8 cellular contexts compared by ENCODE assay signal in the genomic region with DNA sequence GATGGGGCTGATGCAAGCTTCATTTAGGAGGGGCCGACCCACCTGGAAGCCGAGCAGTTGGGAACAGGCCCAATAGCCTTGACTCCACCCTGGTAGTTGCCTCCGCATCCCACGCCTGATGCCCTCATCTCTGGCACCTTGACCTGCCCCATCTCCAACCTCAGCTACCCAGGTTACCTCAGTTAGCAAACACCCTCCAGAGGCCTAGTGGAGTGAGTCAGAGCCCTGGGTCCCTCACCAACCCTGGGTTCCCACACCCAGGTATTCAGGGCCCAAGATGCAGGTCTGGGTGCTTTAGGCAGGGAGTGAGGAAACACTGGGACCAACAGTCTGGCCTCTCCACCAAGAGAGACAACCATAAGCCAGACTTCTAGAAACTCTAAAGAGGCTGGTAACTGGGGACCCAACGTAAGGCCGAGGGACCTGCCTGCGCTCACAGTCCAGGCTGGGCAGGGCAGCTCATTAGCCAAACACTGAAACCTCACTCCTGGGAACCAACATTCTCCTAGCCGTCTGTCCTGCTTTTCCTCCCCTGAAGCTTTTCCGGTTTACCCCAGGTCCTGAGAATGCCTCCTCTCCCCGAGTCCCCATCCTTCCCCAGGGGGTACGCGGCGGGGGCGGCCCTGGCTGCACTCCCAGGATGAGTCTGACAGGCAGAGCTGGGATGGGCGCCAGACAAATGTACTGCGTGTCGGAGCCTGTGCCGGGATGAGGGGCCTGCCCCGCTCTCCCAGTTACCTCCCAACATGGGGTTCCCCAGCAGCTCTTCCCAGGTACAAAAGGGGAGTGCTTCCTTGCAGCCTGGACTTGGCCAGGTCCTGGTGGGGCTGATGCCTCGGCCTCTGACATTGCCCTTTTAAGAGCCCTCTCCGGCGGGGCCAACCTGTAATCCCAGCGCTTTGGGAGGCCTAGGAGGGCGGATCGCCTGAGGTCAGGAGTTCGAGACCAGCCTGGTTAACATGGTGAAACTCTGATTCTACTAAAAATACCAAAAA. TPM values are rescaled to one million over a fixed set of nuclear protein-coding genes. Genes with fewer than 3 reads are reported as not detected.
DNase-seq lines count a peak whose midpoint lies in the region; ATAC-seq and TF ChIP-seq lines count a peak whose summit lies in the region.

No MANE protein-coding gene starts in this region.

- peak overlapping the region; percentile 98 for H3K27ac ChIP-seq in foreskin keratinocyte
- H3K27ac ChIP-seq in psoas muscle: no peak overlapping the region

- peak; percentile 47 for DNase-seq in activated naive CD4-positive, alpha-beta T cell treated with anti-CD3 and anti-CD28 coated beads, Interleukin-2, amount 10 ng/mL, durations not matched to agents 7 days and 5 days
- no peak for DNase-seq in activated naive CD4-positive, alpha-beta T cell (lab: John Stamatoyannopoulos, UW)
- DNase-seq in T-helper 17 cell (no peak), foreskin keratinocyte (peak; percentile 94 to 95), psoas muscle (peak; percentile 84 to 85), HuH-7.5 (ENCODE audit: low spot score) (no peak)

- no peaks in the 10 kb centered on the region for H3K9me3 Mint-ChIP-seq in activated naive CD4-positive, alpha-beta T cell treated with anti-CD3 and anti-CD28 coated beads, Interleukin-2, amount 10 ng/mL, durations not matched to agents 7 days and 5 days

- H3K9me3 ChIP-seq in T-helper 17 cell (ENCODE audit: control insufficient read depth, low read length, poor library complexity, severe bottlenecking): no peaks in the 10 kb centered on the region
- H3K9me3 ChIP-seq in psoas muscle: no peaks in the 10 kb centered on the region

- intact Hi-C loops in psoas muscle (cut with DNase I): no loop called here

- WGBS in psoas muscle, 3 donors: 13 to 20% (median 17%) methylated on average over 26 of the region's 26 CpGs

- H3K4me1 ChIP-seq in foreskin keratinocyte (peaks cover 8% of the 10 kb centered on the region), psoas muscle (peaks cover 31% of the 10 kb centered on the region)

- H3K4me3 Mint-ChIP-seq in activated naive CD4-positive, alpha-beta T cell treated with anti-CD3 and anti-CD28 coated beads, Interleukin-2, amount 10 ng/mL, durations not matched to agents 7 days and 5 days: no peak overlapping the region
- peak overlapping the region; percentile 55 for H3K4me3 Mint-ChIP-seq in T-helper 17 cell

- CTCF ChIA-PET in activated naive CD4-positive, alpha-beta T cell treated with anti-CD3 and anti-CD28 coated beads, Interleukin-2, amount 10 ng/mL, durations not matched to agents 7 days and 5 days (lab: Charles Lee): interaction anchor here (1.3 to 2.9 kb wide), 3 partner anchors 9 to 292 kb away, joined by 3 to 13 read pairs (median 5); a partner anchor contains a TSS

- peaks cover 2% of the 10 kb centered on the region for H3K4me1 Mint-ChIP-seq in activated naive CD4-positive, alpha-beta T cell treated with anti-CD3 and anti-CD28 coated beads, Interleukin-2, amount 10 ng/mL, durations not matched to agents 7 days and 5 days
- H3K4me1 Mint-ChIP-seq in T-helper 17 cell: peaks cover 19% of the 10 kb centered on the region

- peak; percentile 38 for ATAC-seq in T-helper 17 cell
- peak; percentile 84 for ATAC-seq in foreskin keratinocyte
- ATAC-seq in psoas muscle: peak; percentile 23 to 64 (median 58)
- no peak for ATAC-seq in GM21529 (IDR thresholded peaks at IDR 0.05; ENCODE audit: unreplicated experiment)
- no peak for ATAC-seq in GM18870 (IDR thresholded peaks at IDR 0.05; ENCODE audit: unreplicated experiment)

- peaks cover 40% of the 10 kb centered on the region for H3K27me3 Mint-ChIP-seq in activated naive CD4-positive, alpha-beta T cell treated with anti-CD3 and anti-CD28 coated beads, Interleukin-2, amount 10 ng/mL, durations not matched to agents 7 days and 5 days
- peaks cover 28% of the 10 kb centered on the region for H3K27me3 Mint-ChIP-seq in T-helper 17 cell

- TF ChIP-seq CTCF in foreskin keratinocyte (conservative IDR thresholded peaks at IDR 0.05) (no peak), psoas muscle (IDR thresholded peaks at IDR 0.05) (no peak)

- H3K27me3 ChIP-seq in foreskin keratinocyte (no peaks in the 10 kb centered on the region), psoas muscle (ENCODE audit: insufficient read depth in 3 of 3, low read length in 2 of 3) (no peaks in the 10 kb centered on the region)

- peaks cover 7 to 45% of the 10 kb centered on the region in 2 donors for H3K36me3 ChIP-seq in psoas muscle (ENCODE audit: insufficient read depth in 1 of 2, low read depth in 1 of 2)

- H3K27ac Mint-ChIP-seq in activated naive CD4-positive, alpha-beta T cell treated with anti-CD3 and anti-CD28 coated beads, Interleukin-2, amount 10 ng/mL, durations not matched to agents 7 days and 5 days: no peak overlapping the region
- peak overlapping the region; percentile 53 for H3K27ac Mint-ChIP-seq in T-helper 17 cell

- H3K36me3 Mint-ChIP-seq in activated naive CD4-positive, alpha-beta T cell treated with anti-CD3 and anti-CD28 coated beads, Interleukin-2, amount 10 ng/mL, durations not matched to agents 7 days and 5 days: peaks cover 21% of the 10 kb centered on the region
- no peaks in the 10 kb centered on the region for H3K36me3 Mint-ChIP-seq in T-helper 17 cell (ENCODE audit: low read depth)

- H3K4me3 ChIP-seq in psoas muscle: no peak overlapping the region

RNA-seq across cellular contexts. Expression of a gene that starts 8.9 kb away (rescaled TPM):
- total RNA-seq in T-helper 17 cell (1 to 10 TPM; 3.2 to 3.3 TPM), foreskin keratinocyte (14.1 and 16.0 TPM in 2 replicates), psoas muscle (10 to 100 TPM in 2 of 4 donors, 1 to 10 TPM in 2; 5.7 to 12.5 (median 10.6) TPM)
- polyA plus RNA-seq in foreskin keratinocyte (7.9 and 8.1 TPM in 2 replicates), psoas muscle (1 to 10 TPM in 2 of 3 donors, under 1 TPM in 1; 0.69 to 6.9 (median 3.7) TPM)

RNA-seq across cellular contexts. Expression of a gene that starts 26.7 kb away (rescaled TPM):
- total RNA-seq in T-helper 17 cell: 100 to 1,000 TPM in 1 of 2 donors, 10 to 100 TPM in 1; 90.8 to 120 TPM
- total RNA-seq in foreskin keratinocyte: 225 and 279 TPM in 2 replicates
- 189 and 238 TPM in 2 replicates for polyA plus RNA-seq in foreskin keratinocyte
- total RNA-seq in psoas muscle: 100 to 1,000 TPM in 2 of 4 donors, 10 to 100 TPM in 2; 76.4 to 155 (median 123) TPM
- polyA plus RNA-seq in psoas muscle: 100 to 1,000 TPM; 105 to 150 (median 150) TPM

RNA-seq across cellular contexts. Expression of a gene that starts 42.5 kb away (rescaled TPM):
- 1 to 10 TPM; 1.2 to 1.7 TPM for total RNA-seq in T-helper 17 cell
- 26.6 and 33.5 TPM in 2 replicates for total RNA-seq in foreskin keratinocyte
- 24.0 and 33.7 TPM in 2 replicates for polyA plus RNA-seq in foreskin keratinocyte
- total RNA-seq in psoas muscle: 1 to 10 TPM in 1 of 4 donors, under 1 TPM in 3; 0.54 to 1.7 (median 0.57) TPM
- 1 to 10 TPM in 2 of 3 donors, under 1 TPM in 1; 0.14 to 2.0 (median 1.3) TPM for polyA plus RNA-seq in psoas muscle

Comparison
In these comparisons a context has a peak if more than half of its experiments do, and no peak if none do; other contexts are left out.
1. DNase-seq: peak in activated naive CD4-positive, alpha-beta T cell treated with anti-CD3 and anti-CD28 coated beads, Interleukin-2, amount 10 ng/mL, durations not matched to agents 7 days and 5 days (single experiment), foreskin keratinocyte (2 of 2) and psoas muscle (2 of 2); none in activated naive CD4-positive, alpha-beta T cell (0 of 4), T-helper 17 cell (0 of 3) and HuH-7.5 (single experiment).
2. ATAC-seq: peak in T-helper 17 cell (single experiment), foreskin keratinocyte (single experiment) and psoas muscle (4 of 4); none in GM21529 (single experiment) and GM18870 (single experiment).
3. RNA of a gene that starts 42.5 kb away (total RNA-seq): 26.6 to 33.5 TPM in foreskin keratinocyte; 1.2 to 1.7 TPM in T-helper 17 cell and 0.54 to 1.7 TPM in psoas muscle; every median in the first group is over 10 times any median in the second.